Comparison of ENCODE assay signal across 8 cellular contexts in genomic region chr7:65558584-65558983, GRCh38.
A peak's percentile ranks its signal among the peaks of the same experiment; 100 is the strongest.
DNase-seq lines count a peak whose midpoint lies in the region; TF ChIP-seq lines count a peak whose summit lies in the region.
"Not testable (repeated sequence)": the region's sequence is repeated elsewhere in the genome, so short reads cannot be mapped to it uniquely, and the experiment has no call there.

No MANE protein-coding gene starts in this region.

- TF ChIP-seq CTCF in MCF 10A (IDR thresholded peaks at IDR 0.05; ENCODE audit: unreplicated experiment); stomach (IDR thresholded peaks at IDR 0.05): not testable (repeated sequence)

- in situ Hi-C loops in GM23248 (cut with MboI) = not testable (repeated sequence)

- POLR2A ChIA-PET in MCF 10A (lab: Yijun Ruan, JAX) = not testable (repeated sequence)

- H3K4me1 ChIP-seq in GM23248 (ENCODE audit: insufficient read depth); NT2/D1 (ENCODE audit: insufficient read depth, insufficient read length); stomach: not testable (repeated sequence)

- H4K20me1 ChIP-seq in GM23248 (ENCODE audit: insufficient read depth) = not testable (repeated sequence)

- H3K4me3 Mint-ChIP-seq in MCF 10A (ENCODE audit: unreplicated experiment) = not testable (repeated sequence)

- not testable (repeated sequence) for H3F3A ChIP-seq in GM23248 (ENCODE audit: insufficient read depth)

- H2AFZ ChIP-seq in GM23248 = not testable (repeated sequence)

- H3K9me2 ChIP-seq in GM23248 (ENCODE audit: insufficient read depth) = not testable (repeated sequence)

- not testable (repeated sequence) for H3K79me2 ChIP-seq in GM23248 (ENCODE audit: insufficient read depth)

- H3K4me1 Mint-ChIP-seq in MCF 10A (ENCODE audit: insufficient read depth, unreplicated experiment) = not testable (repeated sequence)

- not testable (repeated sequence) for H3K4me2 ChIP-seq in GM23248 (ENCODE audit: unreplicated experiment)

- not testable (repeated sequence) for H3K9me3 ChIP-seq in GM23248 (ENCODE audit: low read depth); NT2/D1 (ENCODE audit: insufficient read depth, low read length); stomach

- H3K4me3 ChIP-seq in GM23248; NT2/D1 (ENCODE audit: insufficient read length, low read depth); stomach: not testable (repeated sequence)

- not testable (repeated sequence) for TF ChIP-seq POLR2A in stomach (IDR thresholded peaks at IDR 0.05)

- DNase-seq in GM23248 = peak; percentile 2
- DNase-seq in NT2/D1 (ENCODE audit: low read depth, low spot score) = peak; percentile 8
- peak; percentile 51 for DNase-seq in activated CD8-positive, alpha-beta memory T cell treated with anti-CD3 and anti-CD28 coated beads for 24 hours
- DNase-seq in MCF 10A (ENCODE audit: unreplicated experiment) = peak; percentile 2
- DNase-seq in fibroblast of gingiva (ENCODE audit: low read depth) = peak; percentile 0
- DNase-seq in iris pigment epithelial cell (ENCODE audit: low read depth) = peak; percentile 10
- DNase-seq in mucosa of gallbladder (ENCODE audit: low spot score) = peak; percentile 8
- DNase-seq in stomach = peak; percentile 24

- H3K9ac ChIP-seq in GM23248; NT2/D1 (ENCODE audit: insufficient read length, low read depth): not testable (repeated sequence)

- peaks cover 11% of the 10 kb centered on the region for H3K27me3 Mint-ChIP-seq in MCF 10A (ENCODE audit: insufficient read depth, unreplicated experiment)

- not testable (repeated sequence) for H3K36me3 ChIP-seq in GM23248 (ENCODE audit: low read depth); NT2/D1 (ENCODE audit: insufficient read depth, insufficient read length, low read length); stomach

- not testable (repeated sequence) for H3K27me3 ChIP-seq in GM23248 (replicated peaks; ENCODE audit: insufficient read depth); NT2/D1 (ENCODE audit: insufficient read depth, insufficient read length); stomach

- not testable (repeated sequence) for TF ChIP-seq EP300 in stomach (IDR thresholded peaks at IDR 0.05)

- not testable (repeated sequence) for BruUV-seq in MCF 10A (replicated peaks; lab: Mats Ljungman, UMichigan)

- 62 to 63% methylated on average over 4 of the region's 4 CpGs for WGBS in GM23248 (ENCODE audit: low coverage in 1 of 2, low lambda C conversion rate in 2 of 2, missing lambda C conversion rate in 2 of 2), 2 experiments
- 60 to 77% (median 62%) methylated on average over 2 to 4 of the region's 4 CpGs for WGBS in stomach, 5 donors

- H3K27ac Mint-ChIP-seq in MCF 10A (ENCODE audit: low read depth, unreplicated experiment) = not testable (repeated sequence)

- CTCF ChIA-PET in MCF 10A (lab: Yijun Ruan, JAX) = not testable (repeated sequence)

- intact Hi-C loops in MCF 10A (cut with micrococcal nuclease); stomach (cut with DNase I; ENCODE audit: low total_unique reads): not testable (repeated sequence)

- not testable (repeated sequence) for H3K9me3 Mint-ChIP-seq in MCF 10A (ENCODE audit: unreplicated experiment)

- not testable (repeated sequence) for H3K36me3 Mint-ChIP-seq in MCF 10A (ENCODE audit: insufficient read depth, unreplicated experiment)

- H3K27ac ChIP-seq in GM23248, stomach: not testable (repeated sequence)

Comparison
In these comparisons a context has a peak if more than half of its experiments do, and no peak if none do; other contexts are left out.
1. DNase-seq: peak in every context shown above with its lines; median percentile 51 in activated CD8-positive, alpha-beta memory T cell treated with anti-CD3 and anti-CD28 coated beads for 24 hours; 24 in stomach; 10 in iris pigment epithelial cell; 8 in NT2/D1; 8 in mucosa of gallbladder; 2 in GM23248; 2 in MCF 10A; 0 in fibroblast of gingiva.